ENCODE assay signal across 16 cellular contexts in the genomic region with DNA sequence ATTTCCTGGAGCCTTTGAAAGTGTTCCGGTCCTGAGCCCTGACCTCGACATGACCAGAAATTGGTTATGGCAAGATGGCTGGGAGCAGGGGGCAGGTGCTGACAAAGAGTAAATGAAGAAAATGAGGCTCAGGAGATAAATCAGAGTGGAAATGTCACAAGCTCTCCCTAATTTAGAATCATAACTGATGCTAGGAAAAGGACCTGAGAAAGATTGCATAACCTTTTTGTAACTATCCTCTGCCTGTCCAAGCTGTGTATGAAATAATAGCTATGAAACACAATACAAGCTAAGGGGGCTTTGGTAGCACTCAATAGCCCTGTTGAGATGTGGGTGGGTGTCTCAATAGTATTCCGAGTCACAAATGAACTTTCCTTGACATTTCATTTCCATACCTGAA. TPM values are rescaled to one million over a fixed set of nuclear protein-coding genes. Genes with fewer than 3 reads are reported as not detected.
DNase-seq lines count a peak whose midpoint lies in the region; ATAC-seq and TF ChIP-seq lines count a peak whose summit lies in the region.
"Had no signal": no experiment of that assay in that cellular context is flagged by ENCODE, and none has a peak within 500 bp of the region (broad histone marks: within the 10 kb centered on the region; RNA-seq: fewer than 3 reads in every experiment).

No MANE protein-coding gene starts in this region.

- H3K36me3 Mint-ChIP-seq in glutamatergic neuron (ENCODE audit: unreplicated experiment): no peaks in the 10 kb centered on the region
- H3K36me3 Mint-ChIP-seq: T-cell had no signal

- intact Hi-C loops in Panc1 (cut with micrococcal nuclease; ENCODE audit: unreplicated experiment) (loop anchor here (1.0 kb wide), 1 partner anchor 220 kb away; no protein-coding TSS in a partner anchor), sciatic nerve (cut with DNase I) (loop anchor here (5.0 kb wide), 1 partner anchor 336 kb away; no protein-coding TSS in a partner anchor)

- POLR2A ChIA-PET in Panc1 (lab: Charles Lee): no interaction called here

- no peaks in the 10 kb centered on the region for H3K27me3 Mint-ChIP-seq in glutamatergic neuron (ENCODE audit: unreplicated experiment)

- no peak overlapping the region for H3K27ac Mint-ChIP-seq in glutamatergic neuron (ENCODE audit: unreplicated experiment)
- H3K27ac Mint-ChIP-seq: CD4-positive, alpha-beta T cell; GM23338; H9; HFFc6; T-cell; T-helper 2 cell treated with Interferon-gamma antibody and Interleukin-4, amounts not matched to agents 5 μg/mL and 100 μg/mL, for 36 hours had no signal

- no peak for TF ChIP-seq RAD21 in Ishikawa (IDR thresholded peaks at IDR 0.05; ENCODE audit: low read depth)

- TF ChIP-seq EP300 in Ishikawa (IDR thresholded peaks at IDR 0.05; ENCODE audit: borderline replicate concordance): no peak

- H3K4me1 ChIP-seq in Panc1 (ENCODE audit: control insufficient read depth, insufficient read depth, low read length): peaks cover 17% of the 10 kb centered on the region

- H3K27ac ChIP-seq in Panc1 (ENCODE audit: low read length): peak overlapping the region; percentile 76
- H3K27ac ChIP-seq: SJSA1 had no signal

- H3K9me3 Mint-ChIP-seq in glutamatergic neuron (ENCODE audit: unreplicated experiment): no peaks in the 10 kb centered on the region
- H3K9me3 Mint-ChIP-seq: CD4-positive, alpha-beta T cell; GM23338; H9; HFFc6; T-cell; T-helper 2 cell treated with Interferon-gamma antibody and Interleukin-4, amounts not matched to agents 5 μg/mL and 100 μg/mL, for 36 hours had no signal

- no peak overlapping the region for H3K4me3 Mint-ChIP-seq in glutamatergic neuron (ENCODE audit: unreplicated experiment)
- H3K4me3 Mint-ChIP-seq: CD4-positive, alpha-beta T cell; GM23338; H9; HFFc6; T-cell; T-helper 2 cell treated with Interferon-gamma antibody and Interleukin-4, amounts not matched to agents 5 μg/mL and 100 μg/mL, for 36 hours had no signal

- no peaks in the 10 kb centered on the region for H3K36me3 ChIP-seq in Panc1 (ENCODE audit: control insufficient read depth, insufficient read depth, low read length)
- H3K36me3 ChIP-seq: BLaER1 treated with 17β-estradiol and CSF1 and Interleukin-3, amounts not matched to agents 10 nM and 100 nM; SJSA1 had no signal

- H3K4me3 ChIP-seq in Panc1 (ENCODE audit: low read depth in 2 of 2, low read length in 2 of 2): no peak overlapping the region
- H3K4me3 ChIP-seq: BLaER1 treated with 17β-estradiol and CSF1 and Interleukin-3, amounts not matched to agents 10 nM and 100 nM; GM23338; SJSA1 had no signal

- peak; percentile 14 for DNase-seq in NOMO-1 treated with DMSO at 0.1 percent for 48 hours (lab: John Stamatoyannopoulos, UW; ENCODE audit: unreplicated experiment)
- DNase-seq in NOMO-1 treated with dmso at 0.1 percent for 144 hours (lab: John Stamatoyannopoulos, UW; ENCODE audit: unreplicated experiment): no peak
- no peak for DNase-seq in Panc1 (ENCODE audit: low read depth, low spot score)
- no peak for DNase-seq in sciatic nerve (ENCODE audit: low spot score)
- no peak for DNase-seq in glutamatergic neuron

- CTCF ChIA-PET in Panc1 (lab: Charles Lee): interaction anchor here (0.6 to 1.5 kb wide), 4 partner anchors 218 to 337 kb away, joined by 3 to 6 read pairs (median 4); no protein-coding TSS in a partner anchor

- in situ Hi-C loops in Panc1 (cut with HindIII; ENCODE audit: low pct_unique_long_range_greater_than_20kb, low sequenced_read_pairs): no loop called here

- no peaks in the 10 kb centered on the region for H3K4me1 Mint-ChIP-seq in glutamatergic neuron (ENCODE audit: low read depth, unreplicated experiment)
- H3K4me1 Mint-ChIP-seq: T-cell had no signal

- no peak for TF ChIP-seq CTCF in Panc1 (IDR thresholded peaks at IDR 0.05)
- TF ChIP-seq CTCF in glutamatergic neuron (IDR thresholded peaks at IDR 0.05; ENCODE audit: partially characterized antibody, unreplicated experiment): no peak

- no peaks in the 10 kb centered on the region for H3K9me3 ChIP-seq in Panc1 (ENCODE audit: control insufficient read depth, insufficient read depth, low read depth, low read length)
- H3K9me3 ChIP-seq: BLaER1 treated with 17β-estradiol and CSF1 and Interleukin-3, amounts not matched to agents 10 nM and 100 nM had no signal

- H3K27me3 ChIP-seq in Panc1 (ENCODE audit: control insufficient read depth, insufficient read depth, low read length): no peaks in the 10 kb centered on the region
- H3K27me3 ChIP-seq: BLaER1 treated with 17β-estradiol and CSF1 and Interleukin-3, amounts not matched to agents 10 nM and 100 nM had no signal

- no TSS peak for BruUV-seq in Panc1 (replicated peaks; lab: Mats Ljungman, UMichigan)

- ATAC-seq in Panc1 (no peak), sciatic nerve (peak; percentile 9), GM21381 (IDR thresholded peaks at IDR 0.05; ENCODE audit: unreplicated experiment) (no peak)

TF ChIP-seq in Ishikawa, 13 proteins besides CTCF, POLR2A, EP300 and RAD21:
- TF ChIP-seq CEBPB (IDR thresholded peaks at IDR 0.05): 0 out of 2 replicates have a peak, but pooled peaks have one; percentile 16
- TF ChIP-seq TEAD4 (IDR thresholded peaks at IDR 0.05): no peak

RNA-seq across cellular contexts. Expression of a gene that starts 12.9 kb away (rescaled TPM):
- total RNA-seq in Panc1 (2021; ENCODE audit: unreplicated experiment): 27.9 TPM
- polyA plus RNA-seq in Panc1 (2012; ENCODE audit: insufficient read length): 20.0 TPM
- total RNA-seq in sciatic nerve: 9.1 TPM
- total RNA-seq in glutamatergic neuron (ENCODE audit: unreplicated experiment): 12.7 TPM
- total RNA-seq: CD4-positive, alpha-beta T cell; RPMI7951; SJSA1 had no signal

RNA-seq across cellular contexts. Expression of a gene that starts 32.9 kb away (rescaled TPM):
- total RNA-seq in Panc1 (2021; ENCODE audit: unreplicated experiment) (1.5 TPM), sciatic nerve (50.3 TPM), glutamatergic neuron (ENCODE audit: unreplicated experiment) (56.5 TPM)
- 2.7 TPM for polyA plus RNA-seq in Panc1 (2012; ENCODE audit: insufficient read length)
- total RNA-seq: T-cell had no signal

Comparison
In these comparisons a context has a peak if more than half of its experiments do, and no peak if none do; other contexts are left out.
1. RNA of a gene that starts 32.9 kb away (total RNA-seq): 56.5 TPM in glutamatergic neuron (single experiment) and 50.3 TPM in sciatic nerve (single experiment); 1.5 TPM in Panc1 (single experiment); every median in the first group is over 10 times any median in the second.